13 cellular contexts compared by ENCODE assay signal in the genomic region with DNA sequence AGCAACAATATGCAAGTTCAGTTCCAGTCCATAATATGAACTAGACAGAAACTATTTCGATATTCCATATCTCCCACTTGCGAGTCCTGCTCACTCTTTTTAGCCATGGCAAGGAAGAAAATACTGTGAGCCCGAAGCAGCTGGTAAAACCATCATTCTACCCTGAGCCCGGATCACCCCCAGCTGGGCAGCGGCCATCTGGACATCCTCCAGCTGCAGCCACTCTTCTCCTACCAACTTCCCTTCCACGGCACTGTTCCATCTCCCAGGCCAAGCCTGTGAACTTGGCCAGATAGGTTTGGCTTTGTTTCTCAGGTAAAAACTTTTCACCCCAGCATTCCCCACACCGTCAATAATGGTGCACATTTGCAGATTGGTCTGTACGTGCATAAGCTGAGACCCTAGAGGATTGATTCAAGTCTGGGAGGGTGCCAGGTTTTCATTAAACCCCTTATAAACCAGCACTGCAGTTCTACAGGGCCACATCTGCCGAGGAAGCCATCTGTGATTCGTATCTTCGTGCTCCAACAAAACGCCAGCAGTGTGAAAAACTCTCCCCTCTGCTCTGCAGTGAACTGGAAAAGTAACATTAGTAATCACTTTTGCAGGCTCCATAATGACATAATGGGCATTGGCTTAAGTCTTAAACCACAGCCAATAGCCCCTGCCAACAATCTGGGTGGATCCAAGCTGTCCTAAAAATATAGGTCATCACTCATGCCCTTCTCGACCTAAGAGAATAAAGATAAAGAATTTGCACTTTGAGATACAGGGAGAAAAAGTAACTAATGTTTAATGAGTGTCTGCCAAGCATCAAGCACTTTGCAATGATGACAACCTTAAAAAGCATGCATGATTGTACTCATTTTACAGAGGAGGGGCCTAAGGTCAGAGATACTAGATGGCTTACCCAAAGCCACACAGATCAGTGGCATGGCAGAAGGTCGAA.
DNase-seq lines count a peak whose midpoint lies in the region; ATAC-seq and TF ChIP-seq lines count a peak whose summit lies in the region.
"Had no signal": no experiment of that assay in that cellular context is flagged by ENCODE, and none has a peak within 500 bp of the region (broad histone marks: within the 10 kb centered on the region; RNA-seq: fewer than 3 reads in every experiment).

No MANE protein-coding gene starts in this region.

- no peak for TF ChIP-seq POLR2A in thyroid gland (IDR thresholded peaks at IDR 0.05)

- DNase-seq in NCI-H2227 (lab: John Stamatoyannopoulos, UW; ENCODE audit: unreplicated experiment) (peak; percentile 17), NCI-H2227 treated with DMSO at 0.1 percent for 48 hours (lab: John Stamatoyannopoulos, UW) (no peak), RPMI7951 (ENCODE audit: low read depth) (peak; percentile 75), heart right ventricle (peak; percentile 43 to 50), thyroid gland (peak; percentile 20 to 38), middle frontal gyrus (ENCODE audit: extremely low spot score, low spot score) (no peak)
- DNase-seq: activated CD4-positive, alpha-beta T cell treated with anti-CD3 and anti-CD28 coated beads for 48 hours; activated naive CD4-positive, alpha-beta T cell treated with Interleukin-2 at 50 U/mL for 16 hours; naive thymus-derived CD8-positive, alpha-beta T cell; stomach had no signal

- no peaks in the 10 kb centered on the region for H3K36me3 ChIP-seq in heart right ventricle
- no peaks in the 10 kb centered on the region for H3K36me3 ChIP-seq in thyroid gland
- H3K36me3 ChIP-seq: SJSA1, stomach had no signal

- H3K27me3 ChIP-seq in heart right ventricle: peaks cover 0 to 7% (median 0%) of the 10 kb centered on the region in 7 donors
- H3K27me3 ChIP-seq in thyroid gland: no peaks in the 10 kb centered on the region
- H3K27me3 ChIP-seq: SJSA1, stomach had no signal

- TF ChIP-seq CTCF in heart right ventricle (IDR thresholded peaks at IDR 0.05) (no peak), thyroid gland (IDR thresholded peaks at IDR 0.05) (no peak)

- intact Hi-C loops in heart right ventricle (cut with DNase I): loop anchor here in 2 of 10 donors (10.0 kb wide), 2 partner anchors 71 to 201 kb away; a partner anchor contains a TSS
- intact Hi-C loops in thyroid gland (cut with DNase I): no loop called here

- peak overlapping the region; percentile 7 to 82 (median 62) for H3K27ac ChIP-seq in heart right ventricle
- H3K27ac ChIP-seq in thyroid gland: peak overlapping the region; percentile 23 to 62 (median 52)
- H3K27ac ChIP-seq: SJSA1 had no signal

- peaks cover 18 to 67% (median 52%) of the 10 kb centered on the region in 9 donors for H3K4me1 ChIP-seq in heart right ventricle
- peaks cover 32 to 49% of the 10 kb centered on the region in 2 donors for H3K4me1 ChIP-seq in thyroid gland

- WGBS in heart right ventricle, 2 donors: 12 to 21% methylated on average over 14 of the region's 14 CpGs
- 42 to 51% methylated on average over 14 of the region's 14 CpGs for WGBS in thyroid gland, 2 donors

- ATAC-seq in heart right ventricle (peak; percentile 44 to 89 (median 64)), HG02970 (IDR thresholded peaks at IDR 0.05; ENCODE audit: low FRiP score, unreplicated experiment) (no peak), GM21423 (IDR thresholded peaks at IDR 0.05; ENCODE audit: unreplicated experiment) (no peak)
- ATAC-seq: naive thymus-derived CD8-positive, alpha-beta T cell had no signal

- H3K4me3 ChIP-seq in heart right ventricle (peak overlapping the region in 5 of 10 donors; percentile 3 to 39 (median 16)), thyroid gland (replicated peaks in 1 of 3) (no peak overlapping the region)
- H3K4me3 ChIP-seq: SJSA1, stomach had no signal

- H3K9me3 ChIP-seq in heart right ventricle: no peaks in the 10 kb centered on the region
- no peaks in the 10 kb centered on the region for H3K9me3 ChIP-seq in thyroid gland
- H3K9me3 ChIP-seq: SJSA1, stomach had no signal

Comparison
In these comparisons a context has a peak if more than half of its experiments do, and no peak if none do; other contexts are left out.
1. DNase-seq: peak in NCI-H2227 (single experiment), RPMI7951 (single experiment), heart right ventricle (2 of 2) and thyroid gland (2 of 2); none in NCI-H2227 treated with DMSO at 0.1 percent for 48 hours (single experiment) and middle frontal gyrus (single experiment).
2. ATAC-seq: peak in heart right ventricle (8 of 8); none in HG02970 (single experiment) and GM21423 (single experiment).